24 cellular contexts compared by ENCODE assay signal in the genomic region with DNA sequence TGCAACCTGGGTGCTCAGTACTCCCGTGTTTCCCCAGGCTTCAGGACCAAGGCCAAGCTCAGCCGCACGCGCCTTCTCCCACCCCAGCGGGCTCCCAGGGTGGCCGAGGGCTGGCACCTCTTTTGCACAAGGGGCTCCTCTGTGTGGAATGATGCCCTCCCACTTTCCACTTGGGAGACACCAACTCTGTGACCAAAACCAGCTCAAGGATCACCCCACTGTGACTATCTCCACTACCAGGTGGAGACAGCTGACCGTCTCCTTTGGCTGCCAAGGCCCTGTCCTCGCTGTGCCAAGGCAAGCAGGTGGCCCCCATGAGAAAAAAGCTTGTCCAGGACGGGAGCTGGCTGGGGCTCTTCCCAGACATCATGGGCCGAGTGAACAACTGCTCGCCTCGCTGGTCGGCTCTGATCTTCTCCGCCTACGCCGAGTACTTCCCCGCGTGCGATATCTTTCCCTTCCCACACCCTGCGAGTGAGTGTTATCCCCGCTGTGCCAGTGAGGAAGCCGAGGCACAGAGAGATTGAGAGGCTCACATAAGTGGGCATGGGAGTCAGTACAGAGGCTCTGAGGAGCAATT.
"Had no signal": no experiment of that assay in that cellular context is flagged by ENCODE, and none has a peak within 500 bp of the region (broad histone marks: within the 10 kb centered on the region; RNA-seq: fewer than 3 reads in every experiment).

No MANE protein-coding gene starts in this region.

- H3K36me3 ChIP-seq: ovary, upper lobe of right lung had no signal

- H3K27me3 ChIP-seq: body of pancreas, ovary, upper lobe of right lung had no signal

- H3K27ac Mint-ChIP-seq: activated naive CD4-positive, alpha-beta T cell treated with anti-CD3 and anti-CD28 coated beads, Interleukin-2, amount 50 U/mL, for 72 hours; activated T-helper 1 cell treated with anti-CD3 and anti-CD28 coated beads, Interleukin-12 subunit alpha, Interleukin-12 subunit beta, Interleukin-2, Interleukin-4 antibody, amounts not matched to agents 30 ng/mL and 10 ng/mL and 1 ng/mL, durations not matched to agents 14 hours and 24 hours and 36 hours; memory B cell had no signal

- H3K36me3 Mint-ChIP-seq: activated naive CD4-positive, alpha-beta T cell treated with anti-CD3 and anti-CD28 coated beads, Interleukin-2, amount 50 U/mL, for 72 hours; memory B cell; naive B cell had no signal

- H3K4me1 Mint-ChIP-seq: memory B cell, naive B cell had no signal

- H3K9me3 Mint-ChIP-seq: activated naive CD4-positive, alpha-beta T cell treated with anti-CD3 and anti-CD28 coated beads, Interleukin-2, amount 50 U/mL, for 72 hours; activated T-helper 1 cell treated with anti-CD3 and anti-CD28 coated beads, Interleukin-12 subunit alpha, Interleukin-12 subunit beta, Interleukin-2, Interleukin-4 antibody, amounts not matched to agents 30 ng/mL and 10 ng/mL and 1 ng/mL, durations not matched to agents 14 hours and 24 hours and 36 hours; memory B cell; naive B cell; neural crest cell had no signal

- H3K27ac ChIP-seq: body of pancreas, ovary, upper lobe of right lung had no signal

- H3K4me3 ChIP-seq: body of pancreas, mucosa of descending colon, ovary, upper lobe of right lung had no signal

- H3K4me3 Mint-ChIP-seq: activated T-helper 1 cell treated with anti-CD3 and anti-CD28 coated beads, Interleukin-12 subunit alpha, Interleukin-12 subunit beta, Interleukin-2, Interleukin-4 antibody, amounts not matched to agents 30 ng/mL and 10 ng/mL and 1 ng/mL, durations not matched to agents 14 hours and 24 hours and 36 hours; memory B cell; naive B cell; neural crest cell had no signal

- FAIRE-seq: endometrium had no signal

- H3K9me3 ChIP-seq: body of pancreas, mucosa of descending colon, ovary, upper lobe of right lung had no signal

- DNase-seq: activated CD4-positive, CD25-positive, alpha-beta regulatory T cell treated with anti-CD3 and anti-CD28 coated beads, Interleukin-2, amount 50 U/mL, for 72 hours; activated gamma-delta T cell treated with Interleukin-2 at 50 U/mL for 16 hours; amygdala; body of pancreas; caudate nucleus; cortex of kidney; erythroblast; foreskin melanocyte; islet precursor cell; naive B cell; ovary; stimulated activated CD4-positive, alpha-beta T cell treated with anti-CD3 and anti-CD28 coated beads, Interleukin-12 subunit alpha, Interleukin-12 subunit beta, amount 100 ng/mL, for 4 hours; stimulated activated CD4-positive, alpha-beta T cell treated with anti-CD3 and anti-CD28 coated beads, Interleukin-1b, Interleukin-23, amount 100 ng/mL, for 48 hours; stimulated activated CD8-positive, alpha-beta memory T cell treated with anti-CD3 and anti-CD28 coated beads, Interleukin-4, amount 100 ng/mL, for 48 hours; stimulated activated naive CD4-positive, alpha-beta T cell; T1000; upper lobe of right lung had no signal

- H3K4me1 ChIP-seq: body of pancreas, upper lobe of right lung had no signal

- ATAC-seq: activated naive CD4-positive, alpha-beta T cell treated with anti-CD3 and anti-CD28 coated beads, Interleukin-2, amount 50 U/mL, for 72 hours; body of pancreas; left lobe of liver; mucosa of descending colon; upper lobe of right lung had no signal

- H3K27me3 Mint-ChIP-seq: memory B cell had no signal
